21 cellular contexts compared by ENCODE assay signal in genomic region chr10:97762056-97762455, GRCh38. TPM values are rescaled to one million over a fixed set of nuclear protein-coding genes. Genes with fewer than 3 reads are reported as not detected.
DNase-seq lines count a peak whose midpoint lies in the region; ATAC-seq and TF ChIP-seq lines count a peak whose summit lies in the region.
"Had no signal": no experiment of that assay in that cellular context is flagged by ENCODE, and none has a peak within 500 bp of the region (broad histone marks: within the 10 kb centered on the region; RNA-seq: fewer than 3 reads in every experiment).

No MANE protein-coding gene starts in this region.

- peaks cover 12% of the 10 kb centered on the region for H3K36me3 Mint-ChIP-seq in activated naive CD4-positive, alpha-beta T cell treated with anti-CD3 and anti-CD28 coated beads, Interleukin-2, amount 10 ng/mL, durations not matched to agents 7 days and 5 days
- peaks cover 0 to 5% of the 10 kb centered on the region in 2 donors for H3K36me3 Mint-ChIP-seq in activated naive CD4-positive, alpha-beta T cell treated with anti-CD3 and anti-CD28 coated beads, Interleukin-2, amount 50 U/mL, for 72 hours

- H3K27ac Mint-ChIP-seq in activated naive CD4-positive, alpha-beta T cell treated with anti-CD3 and anti-CD28 coated beads, Interleukin-2, amount 10 ng/mL, durations not matched to agents 7 days and 5 days: no peak overlapping the region
- no peak overlapping the region for H3K27ac Mint-ChIP-seq in activated naive CD4-positive, alpha-beta T cell treated with anti-CD3 and anti-CD28 coated beads, Interleukin-2, amount 50 U/mL, for 72 hours
- H3K27ac Mint-ChIP-seq: CD4-positive, CD25-positive, alpha-beta regulatory T cell had no signal

- no peaks in the 10 kb centered on the region for H3K4me1 Mint-ChIP-seq in activated naive CD4-positive, alpha-beta T cell treated with anti-CD3 and anti-CD28 coated beads, Interleukin-2, amount 10 ng/mL, durations not matched to agents 7 days and 5 days

- 80 to 100% methylated on average over 1 to 3 of the region's 10 CpGs for WGBS in gastroesophageal sphincter (ENCODE audit: low coverage in 1 of 2), 2 donors

- H3K36me3 ChIP-seq in gastroesophageal sphincter: peaks cover 0 to 61% of the 10 kb centered on the region in 2 donors
- H3K36me3 ChIP-seq in rectal smooth muscle tissue (ENCODE audit: control insufficient read depth, insufficient read depth, low read length): peaks cover 24% of the 10 kb centered on the region
- H3K36me3 ChIP-seq: BE2C had no signal

- H3K9me3 Mint-ChIP-seq in activated naive CD4-positive, alpha-beta T cell treated with anti-CD3 and anti-CD28 coated beads, Interleukin-2, amount 10 ng/mL, durations not matched to agents 7 days and 5 days: no peaks in the 10 kb centered on the region
- no peaks in the 10 kb centered on the region for H3K9me3 Mint-ChIP-seq in activated naive CD4-positive, alpha-beta T cell treated with anti-CD3 and anti-CD28 coated beads, Interleukin-2, amount 50 U/mL, for 72 hours
- H3K9me3 Mint-ChIP-seq: CD4-positive, CD25-positive, alpha-beta regulatory T cell had no signal

- TF ChIP-seq EP300 in gastroesophageal sphincter (IDR thresholded peaks at IDR 0.05): no peak

- H3K4me3 ChIP-seq in gastroesophageal sphincter (no peak overlapping the region), rectal smooth muscle tissue (ENCODE audit: low read length) (no peak overlapping the region)
- H3K4me3 ChIP-seq: HAP-1, PC-9 had no signal

- H3K9ac ChIP-seq in rectal smooth muscle tissue (ENCODE audit: low read length): no peak overlapping the region

- H3K4me3 Mint-ChIP-seq in activated naive CD4-positive, alpha-beta T cell treated with anti-CD3 and anti-CD28 coated beads, Interleukin-2, amount 10 ng/mL, durations not matched to agents 7 days and 5 days: no peak overlapping the region
- H3K4me3 Mint-ChIP-seq: CD4-positive, CD25-positive, alpha-beta regulatory T cell had no signal

- H3K4me1 ChIP-seq in gastroesophageal sphincter (peaks cover 0 to 13% (median 0%) of the 10 kb centered on the region in 3 donors), rectal smooth muscle tissue (ENCODE audit: control insufficient read depth, insufficient read depth, low read length) (no peaks in the 10 kb centered on the region)
- H3K4me1 ChIP-seq: BE2C, HAP-1 had no signal

- peak; percentile 17 for DNase-seq in activated naive CD4-positive, alpha-beta T cell treated with anti-CD3 and anti-CD28 coated beads, Interleukin-2, amount 10 ng/mL, durations not matched to agents 7 days and 5 days
- DNase-seq in activated naive CD4-positive, alpha-beta T cell treated with anti-CD3 and anti-CD28 coated beads, Interleukin-2, amount 50 U/mL, for 72 hours (ENCODE audit: low spot score in 2 of 2): no peak
- no peak for DNase-seq in NCI-H2081 (lab: John Stamatoyannopoulos, UW)
- no peak for DNase-seq in hypothalamus (lab: John Stamatoyannopoulos, UW)
- DNase-seq: BE2C; CD4-positive, CD25-positive, alpha-beta regulatory T cell; COR-L47; GF-D8; MM.1S; NCI-H1092; NCI-H1436 treated with DMSO at 0.1 percent for 48 hours; NCI-H2029; NCI-H2171; NCI-H526; PC-9 had no signal

- no peak for TF ChIP-seq CTCF in gastroesophageal sphincter (IDR thresholded peaks at IDR 0.05)

- CTCF ChIA-PET in activated naive CD4-positive, alpha-beta T cell treated with anti-CD3 and anti-CD28 coated beads, Interleukin-2, amount 10 ng/mL, durations not matched to agents 7 days and 5 days (lab: Charles Lee): no interaction called here

- H3K27ac ChIP-seq in angular gyrus (ENCODE audit: low read depth, low read length) (peak overlapping the region; percentile 37), gastroesophageal sphincter (peak overlapping the region in 3 of 4 donors; percentile 37 to 59 (median 54)), rectal smooth muscle tissue (ENCODE audit: low read depth, low read length) (peak overlapping the region; percentile 59)
- H3K27ac ChIP-seq: 22Rv1, PC-9 had no signal

- no peak for ATAC-seq in activated naive CD4-positive, alpha-beta T cell treated with anti-CD3 and anti-CD28 coated beads, Interleukin-2, amount 50 U/mL, for 72 hours
- no peak for ATAC-seq in gastroesophageal sphincter
- no peak for ATAC-seq in SK-N-SH treated with all-trans-retinoic acid at 6 μM for 48 hours

- H3K27me3 ChIP-seq in gastroesophageal sphincter: peaks cover 4% of the 10 kb centered on the region
- no peaks in the 10 kb centered on the region for H3K27me3 ChIP-seq in rectal smooth muscle tissue (ENCODE audit: control insufficient read depth, insufficient read depth, low read length)
- H3K27me3 ChIP-seq: BE2C had no signal

- no peaks in the 10 kb centered on the region for H3K9me3 ChIP-seq in gastroesophageal sphincter
- H3K9me3 ChIP-seq: BE2C, HAP-1 had no signal

- TF ChIP-seq POLR2A in gastroesophageal sphincter (IDR thresholded peaks at IDR 0.05): no peak

- H3K27me3 Mint-ChIP-seq in activated naive CD4-positive, alpha-beta T cell treated with anti-CD3 and anti-CD28 coated beads, Interleukin-2, amount 10 ng/mL, durations not matched to agents 7 days and 5 days: no peaks in the 10 kb centered on the region
- H3K27me3 Mint-ChIP-seq: CD4-positive, CD25-positive, alpha-beta regulatory T cell had no signal

TF ChIP-seq in SK-N-SH treated with all-trans-retinoic acid at 6 μM for 48 hours, 23 proteins besides CTCF, POLR2A, EP300 and RAD21:
- TF ChIP-seq BACH2 (CRISPR knock-in tag; IDR thresholded peaks at IDR 0.05; ENCODE audit: borderline replicate concordance) (no peak), GLIS3 (CRISPR knock-in tag; IDR thresholded peaks at IDR 0.05) (no peak), ZNF565 (CRISPR knock-in tag; conservative IDR thresholded peaks at IDR 0.05; ENCODE audit: low read depth) (no peak), CREB5 (CRISPR knock-in tag; IDR thresholded peaks at IDR 0.05; ENCODE audit: low read depth) (no peak)

RNA-seq across cellular contexts. Expression of gene SFRP5, which starts 9.7 kb away (rescaled TPM):
- total RNA-seq in activated naive CD4-positive, alpha-beta T cell treated with anti-CD3 and anti-CD28 coated beads, Interleukin-2, amount 50 U/mL, for 72 hours: not detected
- 10 to 100 TPM; 11.9 to 34.4 (median 18.2) TPM for total RNA-seq in gastroesophageal sphincter
- total RNA-seq: CD4-positive, CD25-positive, alpha-beta regulatory T cell; PC-9 had no signal

RNA-seq across cellular contexts. Expression of gene ZFYVE27, which starts 25.1 kb away (rescaled TPM):
- total RNA-seq in activated naive CD4-positive, alpha-beta T cell treated with anti-CD3 and anti-CD28 coated beads, Interleukin-2, amount 50 U/mL, for 72 hours: 10 to 100 TPM; 28.0 to 29.3 TPM
- total RNA-seq in gastroesophageal sphincter: 10 to 100 TPM in 3 of 4 donors, 1 to 10 TPM in 1; 6.7 to 24.2 (median 19.2) TPM

RNA-seq across cellular contexts. Expression of gene MARVELD1, which starts 48.5 kb away (rescaled TPM):
- total RNA-seq in activated naive CD4-positive, alpha-beta T cell treated with anti-CD3 and anti-CD28 coated beads, Interleukin-2, amount 50 U/mL, for 72 hours: 1 to 10 TPM in 1 of 2 donors, under 1 TPM in 1; 0.57 to 7.1 TPM
- 100 to 1,000 TPM in 1 of 4 donors, 10 to 100 TPM in 3; 33.8 to 126 (median 58.7) TPM for total RNA-seq in gastroesophageal sphincter

Comparison
In these comparisons a context has a peak if more than half of its experiments do, and no peak if none do; other contexts are left out.
1. RNA of gene SFRP5, which starts 9.7 kb away (total RNA-seq): 11.9 to 34.4 TPM in gastroesophageal sphincter; not detected in activated naive CD4-positive, alpha-beta T cell treated with anti-CD3 and anti-CD28 coated beads, Interleukin-2, amount 50 U/mL, for 72 hours; every median in the first group is over 10 times any median in the second.
2. RNA of gene MARVELD1, which starts 48.5 kb away (total RNA-seq): 33.8 to 126 TPM in gastroesophageal sphincter; 0.57 to 7.1 TPM in activated naive CD4-positive, alpha-beta T cell treated with anti-CD3 and anti-CD28 coated beads, Interleukin-2, amount 50 U/mL, for 72 hours; every median in the first group is over 4 times any median in the second.
3. Peak in every context shown above with its lines, with median percentiles within 50 percentile points of each other: H3K27ac ChIP-seq.